ENCODE assay signal across 2 cellular contexts in genomic region chr11:723120-723883, GRCh38.
TF ChIP-seq lines count a peak whose summit lies in the region.

No MANE protein-coding gene starts in this region.

TF ChIP-seq in A549, 52 proteins besides CTCF, POLR2A, EP300 and RAD21:
- TF ChIP-seq MAZ (IDR thresholded peaks at IDR 0.05; ENCODE audit: borderline replicate concordance, low read depth, low read length), result no peak
- no peak for TF ChIP-seq NFE2L2 (conservative IDR thresholded peaks at IDR 0.05; ENCODE audit: low read length)
- TF ChIP-seq PBX3 (IDR thresholded peaks at IDR 0.05), result no peak
- TF ChIP-seq FOSL2 (IDR thresholded peaks at IDR 0.05), result no peak
- TF ChIP-seq FOSL2 (CRISPR knock-in tag; IDR thresholded peaks at IDR 0.05), result no peak
- TF ChIP-seq HEYL (CRISPR knock-in tag; IDR thresholded peaks at IDR 0.05), result no peak
- no peak for TF ChIP-seq CBX8 (IDR thresholded peaks at IDR 0.05)
- no peak for TF ChIP-seq JUNB (IDR thresholded peaks at IDR 0.05)
- TF ChIP-seq HOXB5 (CRISPR knock-in tag; IDR thresholded peaks at IDR 0.05), result no peak
- peak; percentile 77 for TF ChIP-seq SMC3 (IDR thresholded peaks at IDR 0.05)
- TF ChIP-seq JUN (IDR thresholded peaks at IDR 0.05), result 0 out of 5 replicates have a peak, but pooled peaks of 1 of the 2 experiments have one; percentile 19
TF ChIP-seq in A549: peak in this region for 2.

TF ChIP-seq in HEK293T, 16 proteins besides CTCF, POLR2A, EP300 and RAD21 (continued from another document):
- TF ChIP-seq L3MBTL2 (conservative IDR thresholded peaks at IDR 0.05) (no peak), TARDBP (IDR thresholded peaks at IDR 0.05) (no peak), SP1 (IDR thresholded peaks at IDR 0.05) (no peak), SUZ12 (IDR thresholded peaks at IDR 0.05) (no peak), ELF4 (IDR thresholded peaks at IDR 0.05) (no peak), FOXM1 (IDR thresholded peaks at IDR 0.05; ENCODE audit: borderline replicate concordance) (no peak), FOXA1 (IDR thresholded peaks at IDR 0.05) (no peak), BHLHE40 (IDR thresholded peaks at IDR 0.05; ENCODE audit: borderline replicate concordance) (no peak), HDGF (IDR thresholded peaks at IDR 0.05; ENCODE audit: borderline replicate concordance) (no peak), LEF1 (IDR thresholded peaks at IDR 0.05; ENCODE audit: borderline replicate concordance) (no peak), ARNT (IDR thresholded peaks at IDR 0.05) (no peak)
